In genomic region chr12:49060237-49061156, GRCh38 we compare ENCODE assay signal across 7 cellular contexts. TPM values are rescaled to one million over a fixed set of nuclear protein-coding genes. Genes with fewer than 3 reads are reported as not detected.
DNase-seq lines count a peak whose midpoint lies in the region; ATAC-seq and TF ChIP-seq lines count a peak whose summit lies in the region.

Gene KMT2D (minus strand): TSS chr12:49060794. CDS start chr12:49055324, 5,470 bp downstream.

- peak; percentile 94 for DNase-seq in NCI-H510A (lab: John Stamatoyannopoulos, UW)
- DNase-seq in activated CD4-positive, alpha-beta T cell treated with anti-CD3 and anti-CD28 coated beads for 36 hours, result peak; percentile 94
- DNase-seq in choroid plexus epithelial cell (ENCODE audit: low read depth), result peak; percentile 98
- DNase-seq in kidney tubule cell (ENCODE audit: low spot score), result peak; percentile 95
- DNase-seq in stimulated activated CD4-positive, alpha-beta T cell treated with anti-CD3 and anti-CD28 coated beads, Interleukin-1b, Interleukin-23, amount 100 ng/mL, for 1 hour (ENCODE audit: low read depth in 2 of 2), result peak; percentile 67 to 70

- H3K36me3 Mint-ChIP-seq in activated CD4-positive, alpha-beta T cell treated with anti-CD3 and anti-CD28 coated beads for 36 hours (ENCODE audit: low read depth), result peaks cover 20% of the 10 kb centered on the region

- intact Hi-C loops in activated CD4-positive, alpha-beta T cell treated with anti-CD3 and anti-CD28 coated beads for 36 hours (cut with DNase I, micrococcal nuclease), result loop anchor here (1.0 to 5.0 kb wide), 9 partner anchors 9 to 262 kb away; partner anchors contain the start of genes RHEBL1 (in 2 of the 2), DDX23 (in 1 of the 2), PRKAG1 (in 1 of the 2) and TROAP (in 1 of the 2)

- H3K4me3 ChIP-seq in choroid plexus epithelial cell (ENCODE audit: low read depth, low read length), result peak within 1 kb of the TSS; percentile 93

- H3K27ac Mint-ChIP-seq in activated CD4-positive, alpha-beta T cell treated with anti-CD3 and anti-CD28 coated beads for 36 hours, result peak within 1 kb of the TSS; percentile 95

- TF ChIP-seq CTCF in choroid plexus epithelial cell (conservative IDR thresholded peaks at IDR 0.05; ENCODE audit: low read depth, low read length), result peak; percentile 38

- peaks cover 45% of the 10 kb centered on the region for H3K4me1 Mint-ChIP-seq in activated CD4-positive, alpha-beta T cell treated with anti-CD3 and anti-CD28 coated beads for 36 hours

- no peaks in the 10 kb centered on the region for H3K9me3 Mint-ChIP-seq in activated CD4-positive, alpha-beta T cell treated with anti-CD3 and anti-CD28 coated beads for 36 hours (ENCODE audit: low read depth)

- peak; percentile 60 for TF ChIP-seq POLR2A in GM18526 (IDR thresholded peaks at IDR 0.05; ENCODE audit: extremely low read depth, insufficient read length)

- no peaks in the 10 kb centered on the region for H3K27me3 Mint-ChIP-seq in activated CD4-positive, alpha-beta T cell treated with anti-CD3 and anti-CD28 coated beads for 36 hours

- CTCF ChIA-PET in activated CD4-positive, alpha-beta T cell treated with anti-CD3 and anti-CD28 coated beads for 36 hours (lab: Charles Lee), result interaction anchor here (1.6 to 2.9 kb wide), 2 partner anchors 17 to 28 kb away, joined by 4 to 21 read pairs; no protein-coding TSS in a partner anchor

- POLR2A ChIA-PET in activated CD4-positive, alpha-beta T cell treated with anti-CD3 and anti-CD28 coated beads for 36 hours (lab: Charles Lee), result interaction anchor here (0.8 kb wide), 1 partner anchor 70 kb away, joined by 3 read pairs; no protein-coding TSS in a partner anchor

- ATAC-seq in HG03280 (IDR thresholded peaks at IDR 0.05; ENCODE audit: unreplicated experiment), result peak; percentile 53
- ATAC-seq in activated CD4-positive, alpha-beta T cell treated with anti-CD3 and anti-CD28 coated beads for 36 hours, result peak; percentile 75

- H3K4me3 Mint-ChIP-seq in activated CD4-positive, alpha-beta T cell treated with anti-CD3 and anti-CD28 coated beads for 36 hours, result peak within 1 kb of the TSS; percentile 98

RNA-seq across cellular contexts. Expression of gene KMT2D, which starts in this region (rescaled TPM):
- 10 to 100 TPM; 48.3 to 58.2 TPM for total RNA-seq in activated CD4-positive, alpha-beta T cell treated with anti-CD3 and anti-CD28 coated beads for 36 hours

Comparison
In these comparisons a context has a peak if more than half of its experiments do, and no peak if none do; other contexts are left out.
1. Peak in every context shown above with its lines: DNase-seq, ATAC-seq and H3K4me3 ChIP-seq.